ENCODE assay signal across 22 cellular contexts in the genomic region with DNA sequence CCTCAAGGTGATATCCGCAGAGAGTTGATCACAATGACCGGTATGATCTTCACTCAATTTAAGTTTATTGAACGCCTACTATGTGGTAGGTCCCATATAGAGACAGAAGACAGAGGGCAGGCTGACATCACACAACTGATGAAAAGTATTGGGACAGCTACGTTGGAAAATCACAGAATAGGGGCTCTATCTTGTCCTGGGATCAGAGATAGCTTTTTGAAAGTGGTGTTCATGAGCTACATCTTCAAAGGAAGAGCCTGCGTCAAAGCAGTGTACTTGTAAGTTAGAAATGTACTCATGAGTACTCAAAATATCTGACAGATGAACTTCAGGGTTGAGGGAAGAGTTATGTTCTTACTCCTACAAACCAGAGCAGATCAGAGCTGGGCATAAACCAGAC. TPM values are rescaled to one million over a fixed set of nuclear protein-coding genes. Genes with fewer than 3 reads are reported as not detected.
DNase-seq lines count a peak whose midpoint lies in the region; ATAC-seq, FAIRE-seq and TF ChIP-seq lines count a peak whose summit lies in the region.
"Had no signal": no experiment of that assay in that cellular context is flagged by ENCODE, and none has a peak within 500 bp of the region (broad histone marks: within the 10 kb centered on the region; RNA-seq: fewer than 3 reads in every experiment).

No MANE protein-coding gene starts in this region.

- peaks cover 5% of the 10 kb centered on the region for H3K36me3 Mint-ChIP-seq in astrocyte (ENCODE audit: low read depth, unreplicated experiment)
- no peaks in the 10 kb centered on the region for H3K36me3 Mint-ChIP-seq in stimulated activated memory B cell treated with anti-CD40 and anti-IgM and Interleukin-4, amounts not matched to agents 10 μg/mL and 1 μg/mL and 100 μg/mL, for 72 hours
- H3K36me3 Mint-ChIP-seq: CD14-positive monocyte had no signal

- FAIRE-seq in astrocyte (lab: Jason Lieb, UNC), result no peak
- no peak for FAIRE-seq in keratinocyte (lab: Jason Lieb, UNC)
- FAIRE-seq: A549, H54 had no signal

- H3K4me2 ChIP-seq in OCI-LY1 (ENCODE audit: low read length) (no peak overlapping the region), astrocyte (ENCODE audit: low read length) (no peak overlapping the region), keratinocyte (ENCODE audit: control insufficient read depth, extremely low read depth, insufficient read depth, low read depth, low read length) (no peak overlapping the region)
- H3K4me2 ChIP-seq: A549 had no signal

- peak overlapping the region; percentile 36 for H3K27ac Mint-ChIP-seq in astrocyte (ENCODE audit: unreplicated experiment)
- peak overlapping the region; percentile 18 for H3K27ac Mint-ChIP-seq in stimulated activated memory B cell treated with anti-CD40 and anti-IgM and Interleukin-4, amounts not matched to agents 10 μg/mL and 1 μg/mL and 100 μg/mL, for 72 hours
- H3K27ac Mint-ChIP-seq: CD14-positive monocyte had no signal

- no peak for ATAC-seq in stimulated activated memory B cell treated with anti-CD40 and anti-IgM and Interleukin-4, amounts not matched to agents 10 μg/mL and 1 μg/mL and 100 μg/mL, for 72 hours
- ATAC-seq in GM18511 (IDR thresholded peaks at IDR 0.05; ENCODE audit: unreplicated experiment) (no peak), HG02885 (IDR thresholded peaks at IDR 0.05; ENCODE audit: poor library complexity, unreplicated experiment) (no peak)
- ATAC-seq: A549 had no signal

- H3K9me3 ChIP-seq in OCI-LY1 (ENCODE audit: low read length), result no peaks in the 10 kb centered on the region
- H3K9me3 ChIP-seq in astrocyte (ENCODE audit: insufficient read depth, low read depth, low read length), result no peaks in the 10 kb centered on the region
- H3K9me3 ChIP-seq in keratinocyte (ENCODE audit: control insufficient read depth, low read depth, low read length), result no peaks in the 10 kb centered on the region
- H3K9me3 ChIP-seq: A549 had no signal

- no peaks in the 10 kb centered on the region for H3K9me1 ChIP-seq in keratinocyte (ENCODE audit: control insufficient read depth, extremely low read depth, insufficient read depth, low read length)

- TF ChIP-seq POLR2A in lower leg skin (IDR thresholded peaks at IDR 0.05), result no peak

- no peak overlapping the region for H3K4me3 Mint-ChIP-seq in astrocyte (ENCODE audit: unreplicated experiment)
- H3K4me3 Mint-ChIP-seq in stimulated activated memory B cell treated with anti-CD40 and anti-IgM and Interleukin-4, amounts not matched to agents 10 μg/mL and 1 μg/mL and 100 μg/mL, for 72 hours, result no peak overlapping the region
- H3K4me3 Mint-ChIP-seq: B cell, CD14-positive monocyte had no signal

- H3K27me3 Mint-ChIP-seq in astrocyte (ENCODE audit: low read depth, unreplicated experiment), result no peaks in the 10 kb centered on the region
- no peaks in the 10 kb centered on the region for H3K27me3 Mint-ChIP-seq in stimulated activated memory B cell treated with anti-CD40 and anti-IgM and Interleukin-4, amounts not matched to agents 10 μg/mL and 1 μg/mL and 100 μg/mL, for 72 hours
- H3K27me3 Mint-ChIP-seq: B cell had no signal

- 96 to 99% methylated on average over 5 of the region's 5 CpGs for WGBS in lower leg skin, 2 donors

- H3K27me3 ChIP-seq in OCI-LY1 (ENCODE audit: insufficient read depth, low read length) (no peaks in the 10 kb centered on the region), astrocyte (ENCODE audit: insufficient read depth, low read length) (no peaks in the 10 kb centered on the region), keratinocyte (ENCODE audit: control insufficient read depth, extremely low read depth, insufficient read depth, low read length) (no peaks in the 10 kb centered on the region)

- H3K36me3 ChIP-seq in OCI-LY1 (ENCODE audit: insufficient read depth, low read length), result no peaks in the 10 kb centered on the region
- peaks cover under 1% of the 10 kb centered on the region for H3K36me3 ChIP-seq in astrocyte (ENCODE audit: insufficient read depth, low read length)
- peaks cover 4 to 6% of the 10 kb centered on the region in 2 experiments for H3K36me3 ChIP-seq in keratinocyte (ENCODE audit: control insufficient read depth in 2 of 2, extremely low read depth in 1 of 2, insufficient read depth in 2 of 2, low read length in 2 of 2)

- no peak overlapping the region for H3K9ac ChIP-seq in OCI-LY1 (ENCODE audit: low read length)
- H3K9ac ChIP-seq in astrocyte (ENCODE audit: low read length), result no peak overlapping the region
- H3K9ac ChIP-seq in keratinocyte (ENCODE audit: control insufficient read depth, extremely low read depth, insufficient read depth, low read length), result no peak overlapping the region

- H3K4me1 ChIP-seq in OCI-LY1 (ENCODE audit: insufficient read depth, low read length, severe bottlenecking) (peaks cover 87% of the 10 kb centered on the region), astrocyte (ENCODE audit: insufficient read depth, low read length) (peaks cover 22% of the 10 kb centered on the region), keratinocyte (ENCODE audit: control insufficient read depth, extremely low read depth, insufficient read depth, low read length) (peaks cover 33% of the 10 kb centered on the region)

- H4K20me1 ChIP-seq in OCI-LY1 (ENCODE audit: insufficient read depth, low read length) (no peaks in the 10 kb centered on the region), astrocyte (ENCODE audit: insufficient read depth, low read length) (peaks cover 21% of the 10 kb centered on the region), keratinocyte (ENCODE audit: control insufficient read depth, extremely low read depth, insufficient read depth, low read length) (no peaks in the 10 kb centered on the region)

- dilution Hi-C loops in keratinocyte (cut with MboI; ENCODE audit: extremely low pct_ligation_motif_present, low sequenced_read_pairs), result no loop called here

- DNase-seq in astrocyte (ENCODE audit: low read depth) (no peak), keratinocyte (ENCODE audit: low read depth, low spot score) (no peak), lower leg skin (ENCODE audit: low spot score in 2 of 2) (no peak)
- DNase-seq: EL, GF-D8, MM.1S, NCI-H1092, NCI-H1436, NCI-H1930, NCI-H2227 treated with DMSO at 0.1 percent for 48 hours, NCI-H510A treated with DMSO at 0.1 percent for 48 hours, NCI-H82, OCI-M1, SHP77 had no signal

- peaks cover 40% of the 10 kb centered on the region for H3K4me1 Mint-ChIP-seq in astrocyte (ENCODE audit: low read depth, unreplicated experiment)
- peaks cover 16% of the 10 kb centered on the region for H3K4me1 Mint-ChIP-seq in stimulated activated memory B cell treated with anti-CD40 and anti-IgM and Interleukin-4, amounts not matched to agents 10 μg/mL and 1 μg/mL and 100 μg/mL, for 72 hours

- no peaks in the 10 kb centered on the region for H3K9me2 ChIP-seq in OCI-LY1 (ENCODE audit: low read depth, low read length)

- H3K4me3 ChIP-seq in OCI-LY1 (ENCODE audit: low read depth, low read length, poor library complexity, severe bottlenecking) (no peak overlapping the region), astrocyte (ENCODE audit: insufficient read depth, low read depth, low read length) (no peak overlapping the region), keratinocyte (ENCODE audit: control insufficient read depth in 2 of 3, extremely low read depth in 1 of 3, insufficient read depth in 2 of 3, low read depth in 1 of 3, low read length in 3 of 3) (no peak overlapping the region), lower leg skin (ENCODE audit: low read depth, poor library complexity, severe bottlenecking) (no peak overlapping the region)
- H3K4me3 ChIP-seq: A549 had no signal

- no peaks in the 10 kb centered on the region for H3F3A ChIP-seq in OCI-LY1 (ENCODE audit: insufficient read depth, low read length)

- H3K27ac ChIP-seq in OCI-LY1 (ENCODE audit: low read depth, low read length, poor library complexity, severe bottlenecking) (peak overlapping the region; percentile 54), astrocyte (ENCODE audit: low read depth, low read length) (no peak overlapping the region), keratinocyte (ENCODE audit: control insufficient read depth, insufficient read depth, low read length) (peak overlapping the region; percentile 66)

- TF ChIP-seq CTCF in OCI-LY1 (IDR thresholded peaks at IDR 0.05; ENCODE audit: low read length) (no peak), astrocyte (IDR thresholded peaks at IDR 0.05; ENCODE audit: insufficient read depth, low read depth, low read length) (no peak), keratinocyte (optimal IDR thresholded peaks at IDR 0.05 in 1 of 3, IDR thresholded peaks at IDR 0.05 in 1 of 3, conservative IDR thresholded peaks at IDR 0.05 in 1 of 3; ENCODE audit: extremely low read depth in 1 of 3, insufficient read depth in 2 of 3, low read length in 3 of 3) (no peak), lower leg skin (IDR thresholded peaks at IDR 0.05) (no peak)

- intact Hi-C loops in lower leg skin (cut with DNase I; ENCODE audit: low total_unique reads), result no loop called here

- H2AFZ ChIP-seq in OCI-LY1 (ENCODE audit: low read length), result no peak overlapping the region
- H2AFZ ChIP-seq in astrocyte (ENCODE audit: low read depth, low read length), result no peak overlapping the region
- H2AFZ ChIP-seq in keratinocyte (ENCODE audit: control insufficient read depth, low read length), result no peak overlapping the region

- no peaks in the 10 kb centered on the region for H3K9me3 Mint-ChIP-seq in astrocyte (ENCODE audit: unreplicated experiment)
- H3K9me3 Mint-ChIP-seq in stimulated activated memory B cell treated with anti-CD40 and anti-IgM and Interleukin-4, amounts not matched to agents 10 μg/mL and 1 μg/mL and 100 μg/mL, for 72 hours, result no peaks in the 10 kb centered on the region
- H3K9me3 Mint-ChIP-seq: CD14-positive monocyte had no signal

- H3K79me2 ChIP-seq in OCI-LY1 (ENCODE audit: insufficient read depth, low read length) (no peaks in the 10 kb centered on the region), astrocyte (ENCODE audit: insufficient read depth, low read length) (peaks cover 84% of the 10 kb centered on the region), keratinocyte (ENCODE audit: control insufficient read depth, insufficient read depth, low read length) (peaks cover 48% of the 10 kb centered on the region)

RNA-seq across cellular contexts. Expression of gene GADD45A, which starts 54.4 kb away (rescaled TPM):
- total RNA-seq in astrocyte (127 and 162 TPM in 2 replicates), lower leg skin (10 to 100 TPM; 25.2 to 44.4 (median 29.0) TPM)
- polyA plus RNA-seq in keratinocyte, result 109 to 151 TPM (median 124 TPM) in 3 replicates
- polyA plus RNA-seq in keratinocyte (2011; ENCODE audit: low read depth), result 1,390 TPM
- 126 and 131 TPM in 2 replicates for polyA plus RNA-seq in keratinocyte (2011; cell fraction: cytosol; rRNA removed)
- 339 and 428 TPM in 2 replicates for polyA plus RNA-seq in keratinocyte (2011; cell fraction: nucleus; rRNA removed)
- 154 and 570 TPM in 2 replicates for polyA plus RNA-seq in keratinocyte (2012; ENCODE audit: low replicate concordance)
- polyA minus RNA-seq in keratinocyte, result 14.5 to 23.3 TPM (median 21.1 TPM) in 3 replicates
- polyA minus RNA-seq in keratinocyte (2011; cell fraction: cytosol; rRNA and poly(A)+ RNA removed), result 74.4 TPM
- 88.8 and 96.5 TPM in 2 replicates for polyA minus RNA-seq in keratinocyte (2011; cell fraction: nucleus; rRNA and poly(A)+ RNA removed)
